20 cellular contexts compared by ENCODE assay signal in the genomic region with DNA sequence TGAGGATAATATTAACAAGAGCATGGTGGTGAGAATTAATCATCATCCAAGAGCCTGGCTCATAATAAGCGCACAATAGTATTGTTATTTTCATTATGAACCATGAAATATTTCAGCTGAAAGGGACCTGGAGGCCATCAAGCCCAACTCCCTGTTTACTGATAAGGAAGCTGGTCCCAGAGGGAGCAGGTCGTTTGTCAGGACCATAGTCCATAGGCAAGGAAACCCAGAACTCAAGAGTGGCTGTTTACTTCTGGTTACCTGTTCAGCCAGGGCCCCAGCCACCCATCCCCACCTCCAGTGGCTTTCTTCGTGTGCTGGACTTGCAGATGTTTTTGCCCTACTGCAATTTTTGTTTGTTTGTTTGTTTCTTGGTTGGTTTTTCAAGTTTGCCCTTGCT.
"Had no signal": no experiment of that assay in that cellular context is flagged by ENCODE, and none has a peak within 500 bp of the region (broad histone marks: within the 10 kb centered on the region; RNA-seq: fewer than 3 reads in every experiment).

No MANE protein-coding gene starts in this region.

- H3K4me1 Mint-ChIP-seq: immature natural killer cell; naive thymus-derived CD8-positive, alpha-beta T cell had no signal

- DNase-seq: activated CD4-positive, alpha-beta T cell treated with anti-CD3 and anti-CD28 coated beads for 1 hour; activated gamma-delta T cell treated with Interleukin-2 at 50 U/mL for 16 hours; adrenal gland; effector CD8-positive, alpha-beta T cell; gastrocnemius medialis; heart right ventricle; immature natural killer cell; mesendoderm; naive thymus-derived CD8-positive, alpha-beta T cell; ovary; sigmoid colon; stimulated activated CD4-positive, alpha-beta T cell treated with anti-CD3 and anti-CD28 coated beads, Interleukin-12 subunit alpha, Interleukin-12 subunit beta, amount 100 ng/mL, for 4 hours; stimulated activated CD4-positive, alpha-beta T cell treated with anti-CD3 and anti-CD28 coated beads, Interleukin-1b, Interleukin-23, amount 100 ng/mL, for 48 hours; stimulated activated CD8-positive, alpha-beta memory T cell treated with anti-CD3 and anti-CD28 coated beads, Interleukin-4, amount 100 ng/mL, for 48 hours; stimulated activated naive CD4-positive, alpha-beta T cell treated with Interleukin-2 at 50 U/mL for 16 hours; T-helper 2 cell; thyroid gland; WERI-Rb-1 had no signal

- H3K9me3 ChIP-seq: adrenal gland, gastrocnemius medialis, heart right ventricle, ovary, sigmoid colon, thyroid gland had no signal

- H3K27me3 ChIP-seq: adrenal gland, gastrocnemius medialis, heart right ventricle, ovary, sigmoid colon, thyroid gland had no signal

- H3K27ac Mint-ChIP-seq: activated naive CD4-positive, alpha-beta T cell treated with anti-CD3 and anti-CD28 coated beads, Interleukin-2, amount 50 U/mL, for 72 hours; dendritic cell treated with granulocyte-macrophage colony-stimulating factor and Interleukin-4, amounts not matched to agents 40 ng/mL and 50 ng/mL, for 4 days; immature natural killer cell had no signal

- H3K4me1 ChIP-seq: gastrocnemius medialis, sigmoid colon had no signal

- H3K9me3 Mint-ChIP-seq: activated naive CD4-positive, alpha-beta T cell treated with anti-CD3 and anti-CD28 coated beads, Interleukin-2, amount 50 U/mL, for 72 hours; dendritic cell treated with granulocyte-macrophage colony-stimulating factor and Interleukin-4, amounts not matched to agents 40 ng/mL and 50 ng/mL, for 4 days; immature natural killer cell; naive thymus-derived CD8-positive, alpha-beta T cell had no signal

- H3K27ac ChIP-seq: adrenal gland, gastrocnemius medialis, heart right ventricle, ovary, sigmoid colon, thyroid gland, WERI-Rb-1 had no signal

- H3K36me3 ChIP-seq: adrenal gland, gastrocnemius medialis, ovary, sigmoid colon, thyroid gland, WERI-Rb-1 had no signal

- H3K36me3 Mint-ChIP-seq: activated naive CD4-positive, alpha-beta T cell treated with anti-CD3 and anti-CD28 coated beads, Interleukin-2, amount 50 U/mL, for 72 hours; immature natural killer cell had no signal

- H3K4me3 ChIP-seq: adrenal gland, gastrocnemius medialis, heart right ventricle, ovary, sigmoid colon, thyroid gland had no signal

- H3K27me3 Mint-ChIP-seq: dendritic cell treated with granulocyte-macrophage colony-stimulating factor and Interleukin-4, amounts not matched to agents 40 ng/mL and 50 ng/mL, for 4 days; naive thymus-derived CD8-positive, alpha-beta T cell had no signal

- H3K4me3 Mint-ChIP-seq: dendritic cell treated with granulocyte-macrophage colony-stimulating factor and Interleukin-4, amounts not matched to agents 40 ng/mL and 50 ng/mL, for 4 days; immature natural killer cell; naive thymus-derived CD8-positive, alpha-beta T cell had no signal
